In the genomic region with DNA sequence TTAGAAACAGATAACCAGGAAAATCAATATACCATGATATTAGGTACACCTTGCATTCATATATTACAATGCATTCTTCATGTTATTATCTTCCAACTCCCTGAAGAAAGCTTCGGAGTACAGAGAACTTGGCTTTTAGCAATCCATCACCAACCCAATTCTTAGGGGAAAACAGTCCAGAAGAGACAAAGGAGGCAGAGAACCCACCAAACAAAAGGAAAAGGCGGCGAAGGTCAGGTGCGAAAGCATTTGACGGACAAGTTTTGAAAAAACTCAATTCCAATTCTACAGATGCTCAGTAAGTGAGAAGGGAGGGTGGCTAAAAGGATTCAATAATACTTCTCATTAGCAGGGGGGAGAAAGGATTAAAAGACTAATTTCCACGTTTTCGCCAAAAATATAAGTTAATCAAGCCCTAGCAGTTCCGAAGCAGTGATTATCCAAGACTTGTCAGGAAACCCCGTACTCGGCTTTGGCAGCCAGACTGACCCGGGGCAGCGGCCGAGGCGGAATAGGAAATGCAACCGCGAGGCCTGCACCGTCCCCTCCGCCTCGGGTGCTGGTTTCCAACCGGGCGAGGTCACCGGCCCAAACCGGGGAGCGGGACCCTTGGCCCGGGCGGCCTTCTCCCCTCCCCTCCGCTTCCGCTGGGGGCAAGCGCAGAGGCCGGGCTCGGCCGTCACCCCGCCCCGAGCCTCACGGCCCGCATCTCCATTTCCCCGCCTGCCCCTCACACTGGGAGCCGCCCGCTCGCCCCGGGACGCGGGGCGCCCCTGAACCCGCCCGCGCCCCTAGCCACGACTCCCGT, we compare ENCODE assay signal across 8 cellular contexts. TPM values are rescaled to one million over a fixed set of nuclear protein-coding genes. Genes with fewer than 3 reads are reported as not detected.
DNase-seq lines count a peak whose midpoint lies in the region; ATAC-seq and TF ChIP-seq lines count a peak whose summit lies in the region.

No MANE protein-coding gene starts in this region.

- no peak for TF ChIP-seq POLR2A in breast epithelium (IDR thresholded peaks at IDR 0.05)

- H3K4me3 Mint-ChIP-seq in T-helper 17 cell: peak overlapping the region; percentile 99

- H3K27me3 ChIP-seq in BE2C (no peaks in the 10 kb centered on the region), breast epithelium (no peaks in the 10 kb centered on the region)

- H3K9me3 ChIP-seq in BE2C: no peaks in the 10 kb centered on the region
- H3K9me3 ChIP-seq in T-helper 17 cell (ENCODE audit: control insufficient read depth, low read length, poor library complexity, severe bottlenecking): peaks cover 3% of the 10 kb centered on the region
- no peaks in the 10 kb centered on the region for H3K9me3 ChIP-seq in breast epithelium

- intact Hi-C loops in breast epithelium (cut with DNase I; ENCODE audit: low total_unique reads): no loop called here

- H3K36me3 ChIP-seq in BE2C: peaks cover 11% of the 10 kb centered on the region; the same call in 1 of the 2 replicates
- H3K36me3 ChIP-seq in breast epithelium: no peaks in the 10 kb centered on the region

- H3K27ac ChIP-seq in breast epithelium: peak overlapping the region; percentile 95 to 97

- H3K4me3 ChIP-seq in BE2C (ENCODE audit: low read depth, low read length) (peak overlapping the region; percentile 91), breast epithelium (peak overlapping the region; percentile 86 to 94 (median 89))

- peaks cover 7% of the 10 kb centered on the region for H3K36me3 Mint-ChIP-seq in T-helper 17 cell (ENCODE audit: low read depth)

- DNase-seq in BE2C (peak; percentile 45), T-helper 17 cell (peak in 2 of 3 donors; percentile 25 to 29), breast epithelium (ENCODE audit: low spot score in 2 of 2) (peak in 1 of 2 donors; percentile 20), inferior parietal cortex (ENCODE audit: extremely low spot score) (peak; percentile 41), NCI-H2081 treated with DMSO at 0.1 percent for 48 hours (lab: John Stamatoyannopoulos, UW) (no peak)
- DNase-seq in stimulated activated CD4-positive, alpha-beta T cell treated with anti-CD3 and anti-CD28 coated beads, Interleukin-12 subunit alpha, Interleukin-12 subunit beta, amount 100 ng/mL, for 4 hours: peak; percentile 29

- ATAC-seq in GM19351 (IDR thresholded peaks at IDR 0.05; ENCODE audit: unreplicated experiment) (peak; percentile 18), HG03460 (IDR thresholded peaks at IDR 0.05; ENCODE audit: unreplicated experiment) (peak; percentile 16), T-helper 17 cell (peak; percentile 10)

- peak overlapping the region; percentile 97 for H3K27ac Mint-ChIP-seq in T-helper 17 cell

- H3K4me1 ChIP-seq in BE2C (no peaks in the 10 kb centered on the region; the same call in none of the 2 replicates), breast epithelium (peaks cover 0 to 9% of the 10 kb centered on the region in 2 donors)

- TF ChIP-seq CTCF in BE2C (IDR thresholded peaks at IDR 0.05; ENCODE audit: low read depth, low read length) (no peak), breast epithelium (IDR thresholded peaks at IDR 0.05) (no peak)

- H3K4me1 Mint-ChIP-seq in T-helper 17 cell: peaks cover 42% of the 10 kb centered on the region

- H3K27me3 Mint-ChIP-seq in T-helper 17 cell: no peaks in the 10 kb centered on the region

RNA-seq across cellular contexts. Expression of gene GDI2, which starts 0.7 kb away (rescaled TPM):
- polyA plus RNA-seq in BE2C (2012; ENCODE audit: insufficient read depth, insufficient read length, low read depth): 93.2 TPM
- total RNA-seq in T-helper 17 cell (100 to 1,000 TPM in 1 of 2 donors, 10 to 100 TPM in 1; 95.5 to 109 TPM), breast epithelium (100 to 1,000 TPM; 249 to 342 (median 259) TPM)
